Comparison of ENCODE assay signal across 1 cellular context in genomic region chr1:40583980-40584379, GRCh38.
TF ChIP-seq lines count a peak whose summit lies in the region.

No MANE protein-coding gene starts in this region.

TF ChIP-seq in IMR-90, 13 proteins besides CTCF, POLR2A, EP300 and RAD21:
- TF ChIP-seq CEBPB (IDR thresholded peaks at IDR 0.05; ENCODE audit: low read depth, low read length) (no peak), RFX5 (IDR thresholded peaks at IDR 0.05; ENCODE audit: low read depth, low read length) (no peak), RCOR1 (IDR thresholded peaks at IDR 0.05; ENCODE audit: insufficient replicate concordance, low read length) (no peak), CHD1 (IDR thresholded peaks at IDR 0.05; ENCODE audit: low read depth, low read length) (no peak), BHLHE40 (IDR thresholded peaks at IDR 0.05; ENCODE audit: low read depth, low read length) (no peak), MAFK (IDR thresholded peaks at IDR 0.05; ENCODE audit: low read depth, low read length) (no peak), MXI1 (IDR thresholded peaks at IDR 0.05; ENCODE audit: borderline replicate concordance, low read depth, low read length) (no peak), SMC3 (IDR thresholded peaks at IDR 0.05; ENCODE audit: low read depth, low read length) (no peak), MAZ (IDR thresholded peaks at IDR 0.05; ENCODE audit: borderline replicate concordance, low read depth, low read length) (no peak), USF2 (IDR thresholded peaks at IDR 0.05; ENCODE audit: low read depth, low read length) (no peak), FOS (IDR thresholded peaks at IDR 0.05; ENCODE audit: low read depth, low read length) (no peak), NFE2L2 (IDR thresholded peaks at IDR 0.05; ENCODE audit: low read depth, low read length) (no peak), ELK1 (IDR thresholded peaks at IDR 0.05; ENCODE audit: borderline replicate concordance, low read depth, low read length) (no peak)
TF ChIP-seq in IMR-90: peak in this region for 0.
